In genomic region chr5:131825404-131826013, GRCh38 we compare ENCODE assay signal across 16 cellular contexts. TPM values are rescaled to one million over a fixed set of nuclear protein-coding genes. Genes with fewer than 3 reads are reported as not detected.
A peak's percentile ranks its signal among the peaks of the same experiment; 100 is the strongest.
DNase-seq lines count a peak whose midpoint lies in the region; ATAC-seq and TF ChIP-seq lines count a peak whose summit lies in the region.
"Had no signal": no experiment of that assay in that cellular context is flagged by ENCODE, and none has a peak within 500 bp of the region (broad histone marks: within the 10 kb centered on the region; RNA-seq: fewer than 3 reads in every experiment).

No MANE protein-coding gene starts in this region.

- ATAC-seq in GM18907 (IDR thresholded peaks at IDR 0.05; ENCODE audit: unreplicated experiment) = peak; percentile 49
- peak; percentile 60 for ATAC-seq in HG02759 (IDR thresholded peaks at IDR 0.05; ENCODE audit: unreplicated experiment)

- no TSS peak for BruUV-seq in Caco-2 (replicated peaks; lab: Mats Ljungman, UMichigan)

- no peaks in the 10 kb centered on the region for H3K4me1 Mint-ChIP-seq in Caco-2 (ENCODE audit: low read depth, unreplicated experiment)

- no peak for TF ChIP-seq POLR2A in erythroblast (IDR thresholded peaks at IDR 0.05; ENCODE audit: low read length)

- POLR2A ChIA-PET in Caco-2 (lab: Charles Lee) = no interaction called here

- H3K36me3 ChIP-seq in Caco-2 (ENCODE audit: control insufficient read depth, insufficient read depth, low read length) = no peaks in the 10 kb centered on the region
- H3K36me3 ChIP-seq: Peyer's patch, thoracic aorta had no signal

- DNase-seq in Caco-2 (peak; percentile 16 to 55), NAMALWA (ENCODE audit: low spot score) (peak; percentile 40), HuH-7 (ENCODE audit: low spot score) (no peak), erythroblast (lab: John Stamatoyannopoulos, UW) (no peak), NCI-H2171 (lab: John Stamatoyannopoulos, UW) (no peak)
- DNase-seq in activated effector memory CD4-positive, alpha-beta T cell treated with Interleukin-2 at 50 U/mL for 16 hours = no peak
- DNase-seq: activated B cell treated with CpG ODN at 0.5 μM for 24 hours; activated T-cell treated with anti-CD3 and anti-CD28 coated beads, Interleukin-2, amount 50 U/mL, for 1 hour; NCI-H1105; NCI-H526 treated with DMSO at 0.1 percent for 48 hours had no signal

- H3K27me3 ChIP-seq in Caco-2 (replicated peaks; ENCODE audit: control insufficient read depth, insufficient read depth, low read length) = no peaks in the 10 kb centered on the region
- H3K27me3 ChIP-seq: Peyer's patch had no signal

- CTCF ChIA-PET in Caco-2 (lab: Charles Lee) = no interaction called here

- H3K27ac Mint-ChIP-seq in Caco-2 (ENCODE audit: unreplicated experiment) = no peak overlapping the region
- H3K27ac Mint-ChIP-seq: activated B cell treated with CpG ODN at 0.5 μM for 24 hours; dendritic cell treated with granulocyte-macrophage colony-stimulating factor and Interleukin-4, amounts not matched to agents 40 ng/mL and 50 ng/mL, for 4 days had no signal

- H3K36me3 Mint-ChIP-seq in Caco-2 (ENCODE audit: insufficient read depth, unreplicated experiment) = peaks cover 9% of the 10 kb centered on the region

- H3K4me3 ChIP-seq in Caco-2 (ENCODE audit: low read depth, low read length) = no peak overlapping the region
- H3K4me3 ChIP-seq: Peyer's patch, thoracic aorta had no signal

- peaks cover 9% of the 10 kb centered on the region for H3K4me1 ChIP-seq in Caco-2
- H3K4me1 ChIP-seq: parathyroid adenoma, Peyer's patch had no signal

- peaks cover 11% of the 10 kb centered on the region for H3K9me3 ChIP-seq in Caco-2
- H3K9me3 ChIP-seq: Peyer's patch, thoracic aorta had no signal

- no peak for TF ChIP-seq CTCF in Caco-2 (IDR thresholded peaks at IDR 0.05; ENCODE audit: insufficient read depth in 1 of 2, low read depth in 1 of 2, low read length in 1 of 2, severe bottlenecking in 1 of 2, unreplicated experiment in 1 of 2)

- peaks cover 3% of the 10 kb centered on the region for H3K27me3 Mint-ChIP-seq in Caco-2 (ENCODE audit: insufficient read depth, unreplicated experiment)

- intact Hi-C loops in Caco-2 (cut with micrococcal nuclease; ENCODE audit: unreplicated experiment) = loop anchor here (1.0 kb wide), 1 partner anchor 28 kb away; the partner anchor contains the start of gene FNIP1

- H3K9me3 Mint-ChIP-seq in Caco-2 (ENCODE audit: unreplicated experiment) = peaks cover 13% of the 10 kb centered on the region
- H3K9me3 Mint-ChIP-seq: activated B cell treated with CpG ODN at 0.5 μM for 24 hours had no signal

- H3K4me3 Mint-ChIP-seq in Caco-2 (ENCODE audit: unreplicated experiment) = no peak overlapping the region
- H3K4me3 Mint-ChIP-seq: activated B cell treated with CpG ODN at 0.5 μM for 24 hours; dendritic cell treated with granulocyte-macrophage colony-stimulating factor and Interleukin-4, amounts not matched to agents 40 ng/mL and 50 ng/mL, for 4 days had no signal

RNA-seq across cellular contexts. Expression of gene FNIP1, which starts 28.7 kb away (rescaled TPM):
- total RNA-seq in Caco-2 (2022) = 42.7 and 45.0 TPM in 2 replicates

Comparison
In these comparisons a context has a peak if more than half of its experiments do, and no peak if none do; other contexts are left out.
1. DNase-seq: peak in Caco-2 (2 of 2) and NAMALWA (single experiment); none in activated effector memory CD4-positive, alpha-beta T cell treated with Interleukin-2 at 50 U/mL for 16 hours (single experiment), HuH-7 (single experiment), erythroblast (0 of 2) and NCI-H2171 (single experiment).